In the genomic region with DNA sequence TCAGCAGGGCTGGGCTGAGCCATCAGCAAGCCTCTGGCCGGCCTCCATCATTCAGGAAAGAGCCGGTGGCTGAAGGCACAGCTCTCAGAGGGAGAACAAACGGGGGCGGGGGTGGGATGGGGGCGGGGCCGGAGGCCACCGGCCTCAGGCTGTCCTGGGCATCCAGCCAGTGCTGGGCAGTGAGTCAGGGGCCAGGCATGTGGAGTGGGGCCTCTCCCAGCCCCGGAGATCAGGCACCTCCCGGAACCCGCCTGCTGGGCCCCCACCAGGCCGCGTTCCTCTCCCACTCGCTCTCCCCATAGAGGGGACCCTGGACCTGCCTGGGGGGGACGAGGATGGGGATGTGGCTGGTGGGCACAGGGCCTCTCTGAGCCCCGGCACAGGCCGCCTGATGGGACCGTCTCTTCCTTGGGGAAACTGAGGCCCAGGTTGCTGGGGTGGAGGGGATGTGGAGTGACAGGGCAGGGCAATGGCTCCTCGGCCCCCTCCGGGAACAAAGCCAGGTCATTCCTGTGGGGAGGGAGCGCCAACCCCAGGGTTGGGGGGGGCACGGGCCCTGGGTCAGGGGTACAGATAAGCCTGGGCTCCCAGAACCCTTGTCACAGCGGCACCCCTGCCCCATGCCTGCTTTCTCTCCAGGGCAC, we compare ENCODE assay signal across 1 cellular context.
TF ChIP-seq lines count a peak whose summit lies in the region.

No MANE protein-coding gene starts in this region.

TF ChIP-seq in HEK293, 187 proteins besides CTCF, POLR2A, EP300 and RAD21 (continued from another document and continues in another):
- TF ChIP-seq ZNF561 (tag by site-specific recombination; IDR thresholded peaks at IDR 0.05; ENCODE audit: borderline replicate concordance) (no peak), ZNF529 (tag by site-specific recombination; IDR thresholded peaks at IDR 0.05; ENCODE audit: insufficient replicate concordance) (no peak), OSR2 (tag by site-specific recombination; IDR thresholded peaks at IDR 0.05) (0 out of 2 replicates have a peak, but pooled peaks have one; percentile 3), ZBTB10 (tag by site-specific recombination; IDR thresholded peaks at IDR 0.05) (peak; percentile 77; the same call in 1 of the 2 replicates), ZFP3 (tag by site-specific recombination; IDR thresholded peaks at IDR 0.05; ENCODE audit: low read depth) (no peak), ZBTB48 (tag by site-specific recombination; IDR thresholded peaks at IDR 0.05) (0 out of 2 replicates have a peak, but pooled peaks have one; percentile 76), SCRT2 (tag by site-specific recombination; IDR thresholded peaks at IDR 0.05) (no peak), ZNF354C (tag by site-specific recombination; IDR thresholded peaks at IDR 0.05; ENCODE audit: borderline replicate concordance, low read depth) (no peak), KLF9 (tag by site-specific recombination; IDR thresholded peaks at IDR 0.05; ENCODE audit: low read depth) (peak; percentile 63; the same call in 1 of the 2 replicates), ZNF19 (tag by site-specific recombination; IDR thresholded peaks at IDR 0.05; ENCODE audit: low read depth) (no peak), ZNF555 (tag by site-specific recombination; conservative IDR thresholded peaks at IDR 0.05) (no peak), ZNF692 (tag by site-specific recombination; IDR thresholded peaks at IDR 0.05) (peak; percentile 95), ZNF677 (tag by site-specific recombination; IDR thresholded peaks at IDR 0.05) (no peak), ZSCAN5A (tag by site-specific recombination; IDR thresholded peaks at IDR 0.05) (no peak), ZNF416 (tag by site-specific recombination; IDR thresholded peaks at IDR 0.05) (no peak), ZFP69B (tag by site-specific recombination; IDR thresholded peaks at IDR 0.05) (peak; percentile 95), KLF10 (tag by site-specific recombination; IDR thresholded peaks at IDR 0.05) (peak; percentile 70), ZNF544 (tag by site-specific recombination; IDR thresholded peaks at IDR 0.05) (no peak), EGR2 (tag by site-specific recombination; IDR thresholded peaks at IDR 0.05; ENCODE audit: low read depth) (no peak), ZNF610 (tag by site-specific recombination; IDR thresholded peaks at IDR 0.05; ENCODE audit: borderline replicate concordance) (no peak), ZNF302 (tag by site-specific recombination; IDR thresholded peaks at IDR 0.05; ENCODE audit: low read depth) (no peak), ZNF423 (tag by site-specific recombination; IDR thresholded peaks at IDR 0.05) (no peak), ZNF747 (tag by site-specific recombination; IDR thresholded peaks at IDR 0.05) (no peak), ZNF292 (tag by site-specific recombination; IDR thresholded peaks at IDR 0.05; ENCODE audit: borderline replicate concordance, low read depth) (no peak), ZNF223 (tag by site-specific recombination; IDR thresholded peaks at IDR 0.05) (no peak), ZNF394 (tag by site-specific recombination; IDR thresholded peaks at IDR 0.05; ENCODE audit: borderline replicate concordance) (no peak; the same call in 1 of the 2 replicates), ZNF629 (tag by site-specific recombination; IDR thresholded peaks at IDR 0.05) (no peak; the same call in 1 of the 2 replicates), ZNF366 (tag by site-specific recombination; conservative IDR thresholded peaks at IDR 0.05) (no peak), ZEB2 (tag by site-specific recombination; IDR thresholded peaks at IDR 0.05) (peak; percentile 41; the same call in 1 of the 2 replicates), ZBTB7A (tag by site-specific recombination; IDR thresholded peaks at IDR 0.05; ENCODE audit: low read depth) (0 out of 2 replicates have a peak, but pooled peaks have one; percentile 48), ZNF23 (tag by site-specific recombination; IDR thresholded peaks at IDR 0.05; ENCODE audit: borderline replicate concordance) (no peak), ZNF521 (tag by site-specific recombination; IDR thresholded peaks at IDR 0.05) (no peak), SETDB1 (IDR thresholded peaks at IDR 0.05; ENCODE audit: insufficient read length, low read length) (no peak), BCL11A (tag by site-specific recombination; IDR thresholded peaks at IDR 0.05; ENCODE audit: low read depth) (0 out of 2 replicates have a peak, but pooled peaks have one; percentile 14), ZNF560 (tag by site-specific recombination; IDR thresholded peaks at IDR 0.05; ENCODE audit: borderline replicate concordance) (no peak)
- TF ChIP-seq, protein P1, sequence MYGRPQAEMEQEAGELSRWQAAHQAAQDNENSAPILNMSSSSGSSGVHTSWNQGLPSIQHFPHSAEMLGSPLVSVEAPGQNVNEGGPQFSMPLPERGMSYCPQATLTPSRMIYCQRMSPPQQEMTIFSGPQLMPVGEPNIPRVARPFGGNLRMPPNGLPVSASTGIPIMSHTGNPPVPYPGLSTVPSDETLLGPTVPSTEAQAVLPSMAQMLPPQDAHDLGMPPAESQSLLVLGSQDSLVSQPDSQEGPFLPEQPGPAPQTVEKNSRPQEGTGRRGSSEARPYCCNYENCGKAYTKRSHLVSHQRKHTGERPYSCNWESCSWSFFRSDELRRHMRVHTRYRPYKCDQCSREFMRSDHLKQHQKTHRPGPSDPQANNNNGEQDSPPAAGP (tag by site-specific recombination; IDR thresholded peaks at IDR 0.05) = peak; percentile 59
- TF ChIP-seq, protein P2, sequence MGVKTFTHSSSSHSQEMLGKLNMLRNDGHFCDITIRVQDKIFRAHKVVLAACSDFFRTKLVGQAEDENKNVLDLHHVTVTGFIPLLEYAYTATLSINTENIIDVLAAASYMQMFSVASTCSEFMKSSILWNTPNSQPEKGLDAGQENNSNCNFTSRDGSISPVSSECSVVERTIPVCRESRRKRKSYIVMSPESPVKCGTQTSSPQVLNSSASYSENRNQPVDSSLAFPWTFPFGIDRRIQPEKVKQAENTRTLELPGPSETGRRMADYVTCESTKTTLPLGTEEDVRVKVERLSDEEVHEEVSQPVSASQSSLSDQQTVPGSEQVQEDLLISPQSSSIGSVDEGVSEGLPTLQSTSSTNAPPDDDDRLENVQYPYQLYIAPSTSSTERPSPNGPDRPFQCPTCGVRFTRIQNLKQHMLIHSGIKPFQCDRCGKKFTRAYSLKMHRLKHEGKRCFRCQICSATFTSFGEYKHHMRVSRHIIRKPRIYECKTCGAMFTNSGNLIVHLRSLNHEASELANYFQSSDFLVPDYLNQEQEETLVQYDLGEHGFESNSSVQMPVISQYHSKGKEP (tag by site-specific recombination; IDR thresholded peaks at IDR 0.05) = no peak
- TF ChIP-seq, protein P3, sequence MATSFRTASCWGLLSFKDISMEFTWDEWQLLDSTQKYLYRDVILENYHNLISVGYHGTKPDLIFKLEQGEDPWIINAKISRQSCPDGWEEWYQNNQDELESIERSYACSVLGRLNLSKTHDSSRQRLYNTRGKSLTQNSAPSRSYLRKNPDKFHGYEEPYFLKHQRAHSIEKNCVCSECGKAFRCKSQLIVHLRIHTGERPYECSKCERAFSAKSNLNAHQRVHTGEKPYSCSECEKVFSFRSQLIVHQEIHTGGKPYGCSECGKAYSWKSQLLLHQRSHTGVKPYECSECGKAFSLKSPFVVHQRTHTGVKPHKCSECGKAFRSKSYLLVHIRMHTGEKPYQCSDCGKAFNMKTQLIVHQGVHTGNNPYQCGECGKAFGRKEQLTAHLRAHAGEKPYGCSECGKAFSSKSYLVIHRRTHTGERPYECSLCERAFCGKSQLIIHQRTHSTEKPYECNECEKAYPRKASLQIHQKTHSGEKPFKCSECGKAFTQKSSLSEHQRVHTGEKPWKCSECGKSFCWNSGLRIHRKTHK (tag by site-specific recombination; IDR thresholded peaks at IDR 0.05) = no peak
- TF ChIP-seq, protein P4, sequence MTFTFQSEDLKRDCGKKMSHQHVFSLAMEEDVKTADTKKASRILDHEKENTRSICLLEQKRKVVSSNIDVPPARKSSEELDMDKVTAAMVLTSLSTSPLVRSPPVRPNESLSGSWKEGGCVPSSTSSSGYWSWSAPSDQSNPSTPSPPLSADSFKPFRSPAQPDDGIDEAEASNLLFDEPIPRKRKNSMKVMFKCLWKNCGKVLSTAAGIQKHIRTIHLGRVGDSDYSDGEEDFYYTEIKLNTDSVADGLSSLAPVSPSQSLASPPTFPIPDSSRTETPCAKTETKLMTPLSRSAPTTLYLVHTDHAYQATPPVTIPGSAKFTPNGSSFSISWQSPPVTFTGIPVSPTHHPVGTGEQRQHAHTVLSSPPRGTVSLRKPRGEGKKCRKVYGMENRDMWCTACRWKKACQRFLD (tag by site-specific recombination; IDR thresholded peaks at IDR 0.05) = no peak
- TF ChIP-seq, protein P5, sequence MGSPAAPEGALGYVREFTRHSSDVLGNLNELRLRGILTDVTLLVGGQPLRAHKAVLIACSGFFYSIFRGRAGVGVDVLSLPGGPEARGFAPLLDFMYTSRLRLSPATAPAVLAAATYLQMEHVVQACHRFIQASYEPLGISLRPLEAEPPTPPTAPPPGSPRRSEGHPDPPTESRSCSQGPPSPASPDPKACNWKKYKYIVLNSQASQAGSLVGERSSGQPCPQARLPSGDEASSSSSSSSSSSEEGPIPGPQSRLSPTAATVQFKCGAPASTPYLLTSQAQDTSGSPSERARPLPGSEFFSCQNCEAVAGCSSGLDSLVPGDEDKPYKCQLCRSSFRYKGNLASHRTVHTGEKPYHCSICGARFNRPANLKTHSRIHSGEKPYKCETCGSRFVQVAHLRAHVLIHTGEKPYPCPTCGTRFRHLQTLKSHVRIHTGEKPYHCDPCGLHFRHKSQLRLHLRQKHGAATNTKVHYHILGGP (tag by site-specific recombination; IDR thresholded peaks at IDR 0.05) = no peak
- TF ChIP-seq, protein P6, sequence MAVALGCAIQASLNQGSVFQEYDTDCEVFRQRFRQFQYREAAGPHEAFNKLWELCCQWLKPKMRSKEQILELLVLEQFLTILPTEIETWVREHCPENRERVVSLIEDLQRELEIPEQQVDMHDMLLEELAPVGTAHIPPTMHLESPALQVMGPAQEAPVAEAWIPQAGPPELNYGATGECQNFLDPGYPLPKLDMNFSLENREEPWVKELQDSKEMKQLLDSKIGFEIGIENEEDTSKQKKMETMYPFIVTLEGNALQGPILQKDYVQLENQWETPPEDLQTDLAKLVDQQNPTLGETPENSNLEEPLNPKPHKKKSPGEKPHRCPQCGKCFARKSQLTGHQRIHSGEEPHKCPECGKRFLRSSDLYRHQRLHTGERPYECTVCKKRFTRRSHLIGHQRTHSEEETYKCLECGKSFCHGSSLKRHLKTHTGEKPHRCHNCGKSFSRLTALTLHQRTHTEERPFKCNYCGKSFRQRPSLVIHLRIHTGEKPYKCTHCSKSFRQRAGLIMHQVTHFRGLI (tag by site-specific recombination; IDR thresholded peaks at IDR 0.05) = 0 out of 2 replicates have a peak, but pooled peaks have one; percentile 38
- TF ChIP-seq, protein P7, sequence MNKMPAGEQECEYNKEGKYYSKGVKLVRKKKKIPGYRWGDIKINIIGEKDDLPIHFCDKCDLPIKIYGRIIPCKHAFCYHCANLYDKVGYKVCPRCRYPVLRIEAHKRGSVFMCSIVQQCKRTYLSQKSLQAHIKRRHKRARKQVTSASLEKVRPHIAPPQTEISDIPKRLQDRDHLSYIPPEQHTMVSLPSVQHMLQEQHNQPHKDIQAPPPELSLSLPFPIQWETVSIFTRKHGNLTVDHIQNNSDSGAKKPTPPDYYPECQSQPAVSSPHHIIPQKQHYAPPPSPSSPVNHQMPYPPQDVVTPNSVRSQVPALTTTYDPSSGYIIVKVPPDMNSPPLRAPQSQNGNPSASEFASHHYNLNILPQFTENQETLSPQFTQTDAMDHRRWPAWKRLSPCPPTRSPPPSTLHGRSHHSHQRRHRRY (tag by site-specific recombination; IDR thresholded peaks at IDR 0.05) = 0 out of 2 replicates have a peak, but pooled peaks have one; percentile 17
